ENCODE assay signal across 10 cellular contexts in the genomic region with DNA sequence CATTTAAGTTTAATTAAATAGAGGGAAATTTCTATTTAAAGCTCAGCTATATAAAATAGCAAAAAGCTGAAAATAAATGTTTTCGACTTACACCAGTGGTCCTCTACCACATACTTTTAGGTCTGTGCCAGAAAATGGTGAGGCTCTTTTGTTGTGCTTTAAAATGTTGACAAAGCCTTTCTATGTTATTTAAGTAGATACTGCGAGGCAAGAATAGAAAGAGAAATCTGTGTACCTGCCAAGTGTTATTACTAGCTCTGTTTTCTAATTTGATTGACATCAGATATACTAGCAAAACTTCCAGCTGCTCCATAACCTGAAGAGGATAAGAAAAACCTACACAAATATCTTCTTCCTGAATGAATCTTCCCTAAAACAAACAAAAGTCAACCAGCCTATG. TPM values are rescaled to one million over a fixed set of nuclear protein-coding genes. Genes with fewer than 3 reads are reported as not detected.
DNase-seq lines count a peak whose midpoint lies in the region; ATAC-seq and TF ChIP-seq lines count a peak whose summit lies in the region.
"Had no signal": no experiment of that assay in that cellular context is flagged by ENCODE, and none has a peak within 500 bp of the region (broad histone marks: within the 10 kb centered on the region; RNA-seq: fewer than 3 reads in every experiment).

No MANE protein-coding gene starts in this region.

- H3K27me3 ChIP-seq in gastroesophageal sphincter = no peaks in the 10 kb centered on the region
- H3K27me3 ChIP-seq: ovary had no signal

- TF ChIP-seq POLR2A in gastroesophageal sphincter (IDR thresholded peaks at IDR 0.05) = no peak

- H3K9me3 Mint-ChIP-seq in T-helper 2 cell treated with Interferon-gamma antibody and Interleukin-4, amounts not matched to agents 5 μg/mL and 100 μg/mL, for 36 hours = no peaks in the 10 kb centered on the region
- H3K9me3 Mint-ChIP-seq in stimulated activated naive B cell treated with anti-CD40 and anti-IgM and Interleukin-4, amounts not matched to agents 10 μg/mL and 1 μg/mL and 100 μg/mL, for 72 hours = no peaks in the 10 kb centered on the region

- ATAC-seq in gastroesophageal sphincter (no peak), GM21360 (IDR thresholded peaks at IDR 0.05; ENCODE audit: unreplicated experiment) (no peak)
- ATAC-seq in stimulated activated naive B cell treated with anti-CD40 and anti-IgM and Interleukin-4, amounts not matched to agents 10 μg/mL and 1 μg/mL and 100 μg/mL, for 72 hours (replicated peaks) = no peak

- no peak overlapping the region for H3K4me3 ChIP-seq in SK-N-MC
- no peak overlapping the region for H3K4me3 ChIP-seq in gastroesophageal sphincter
- H3K4me3 ChIP-seq: ovary had no signal

- peaks cover 82% of the 10 kb centered on the region for H3K4me1 Mint-ChIP-seq in T-helper 2 cell treated with Interferon-gamma antibody and Interleukin-4, amounts not matched to agents 5 μg/mL and 100 μg/mL, for 36 hours (ENCODE audit: low read depth)
- H3K4me1 Mint-ChIP-seq in stimulated activated naive B cell treated with anti-CD40 and anti-IgM and Interleukin-4, amounts not matched to agents 10 μg/mL and 1 μg/mL and 100 μg/mL, for 72 hours = peaks cover 39 to 76% of the 10 kb centered on the region in 2 donors

- H3K4me1 ChIP-seq in gastroesophageal sphincter = peaks cover 9 to 63% (median 11%) of the 10 kb centered on the region in 3 donors

- WGBS in gastroesophageal sphincter (ENCODE audit: low coverage in 1 of 2), 2 donors = 57 to 65% methylated on average over 2 of the region's 2 CpGs

- H3K4me3 Mint-ChIP-seq in T-helper 2 cell treated with Interferon-gamma antibody and Interleukin-4, amounts not matched to agents 5 μg/mL and 100 μg/mL, for 36 hours = peak overlapping the region; percentile 73
- peak overlapping the region; percentile 21 to 55 for H3K4me3 Mint-ChIP-seq in stimulated activated naive B cell treated with anti-CD40 and anti-IgM and Interleukin-4, amounts not matched to agents 10 μg/mL and 1 μg/mL and 100 μg/mL, for 72 hours

- no peaks in the 10 kb centered on the region for H3K27me3 Mint-ChIP-seq in T-helper 2 cell treated with Interferon-gamma antibody and Interleukin-4, amounts not matched to agents 5 μg/mL and 100 μg/mL, for 36 hours (ENCODE audit: low read depth)
- no peaks in the 10 kb centered on the region for H3K27me3 Mint-ChIP-seq in stimulated activated naive B cell treated with anti-CD40 and anti-IgM and Interleukin-4, amounts not matched to agents 10 μg/mL and 1 μg/mL and 100 μg/mL, for 72 hours

- H3K27ac ChIP-seq in SK-N-MC (peak overlapping the region; percentile 20; the same call in 1 of the 2 replicates), gastroesophageal sphincter (peak overlapping the region in 3 of 4 donors; percentile 34 to 60 (median 55))

- TF ChIP-seq EP300 in gastroesophageal sphincter (IDR thresholded peaks at IDR 0.05) = no peak

- no peak for TF ChIP-seq CTCF in gastroesophageal sphincter (IDR thresholded peaks at IDR 0.05)

- peaks cover 58% of the 10 kb centered on the region for H3K36me3 Mint-ChIP-seq in T-helper 2 cell treated with Interferon-gamma antibody and Interleukin-4, amounts not matched to agents 5 μg/mL and 100 μg/mL, for 36 hours (ENCODE audit: low read depth)
- H3K36me3 Mint-ChIP-seq in stimulated activated naive B cell treated with anti-CD40 and anti-IgM and Interleukin-4, amounts not matched to agents 10 μg/mL and 1 μg/mL and 100 μg/mL, for 72 hours = peaks cover 18 to 24% of the 10 kb centered on the region in 2 donors

- H3K27ac Mint-ChIP-seq in T-helper 2 cell treated with Interferon-gamma antibody and Interleukin-4, amounts not matched to agents 5 μg/mL and 100 μg/mL, for 36 hours = peak overlapping the region; percentile 95
- peak overlapping the region; percentile 90 for H3K27ac Mint-ChIP-seq in stimulated activated naive B cell treated with anti-CD40 and anti-IgM and Interleukin-4, amounts not matched to agents 10 μg/mL and 1 μg/mL and 100 μg/mL, for 72 hours

- peaks cover 11% of the 10 kb centered on the region for H3K36me3 ChIP-seq in SK-N-MC (ENCODE audit: insufficient read depth, low read length)
- H3K36me3 ChIP-seq in gastroesophageal sphincter = peaks cover 0 to 11% of the 10 kb centered on the region in 2 donors
- H3K36me3 ChIP-seq: ovary had no signal

- DNase-seq in T-helper 2 cell treated with Interferon-gamma antibody and Interleukin-4, amounts not matched to agents 5 μg/mL and 100 μg/mL, for 36 hours (ENCODE audit: low spot score) = no peak
- DNase-seq in T-helper 2 cell (no peak), SK-N-MC (ENCODE audit: low read depth, low spot score) (no peak), T-helper 9 cell (no peak), HT-29 (ENCODE audit: low spot score) (no peak)
- DNase-seq in stimulated activated naive B cell treated with anti-CD40 and anti-IgM and Interleukin-4, amounts not matched to agents 10 μg/mL and 1 μg/mL and 100 μg/mL, for 72 hours = no peak
- DNase-seq: NCI-H1417 treated with DMSO at 0.1 percent for 48 hours had no signal

- H3K9me3 ChIP-seq in SK-N-MC (ENCODE audit: low read depth, low read length) (no peaks in the 10 kb centered on the region), gastroesophageal sphincter (no peaks in the 10 kb centered on the region)
- H3K9me3 ChIP-seq: ovary had no signal

- no peak overlapping the region for H3K9ac ChIP-seq in SK-N-MC (ENCODE audit: insufficient read length)

RNA-seq across cellular contexts. Expression of a gene that starts 53.6 kb away (rescaled TPM):
- 10 to 100 TPM; 17.6 to 34.3 (median 25.6) TPM for total RNA-seq in gastroesophageal sphincter
- 35.5 and 41.8 TPM in 2 replicates for total RNA-seq in HT-29 (2014; rRNA removed; shearing (Covaris generic))
